In the genomic region with DNA sequence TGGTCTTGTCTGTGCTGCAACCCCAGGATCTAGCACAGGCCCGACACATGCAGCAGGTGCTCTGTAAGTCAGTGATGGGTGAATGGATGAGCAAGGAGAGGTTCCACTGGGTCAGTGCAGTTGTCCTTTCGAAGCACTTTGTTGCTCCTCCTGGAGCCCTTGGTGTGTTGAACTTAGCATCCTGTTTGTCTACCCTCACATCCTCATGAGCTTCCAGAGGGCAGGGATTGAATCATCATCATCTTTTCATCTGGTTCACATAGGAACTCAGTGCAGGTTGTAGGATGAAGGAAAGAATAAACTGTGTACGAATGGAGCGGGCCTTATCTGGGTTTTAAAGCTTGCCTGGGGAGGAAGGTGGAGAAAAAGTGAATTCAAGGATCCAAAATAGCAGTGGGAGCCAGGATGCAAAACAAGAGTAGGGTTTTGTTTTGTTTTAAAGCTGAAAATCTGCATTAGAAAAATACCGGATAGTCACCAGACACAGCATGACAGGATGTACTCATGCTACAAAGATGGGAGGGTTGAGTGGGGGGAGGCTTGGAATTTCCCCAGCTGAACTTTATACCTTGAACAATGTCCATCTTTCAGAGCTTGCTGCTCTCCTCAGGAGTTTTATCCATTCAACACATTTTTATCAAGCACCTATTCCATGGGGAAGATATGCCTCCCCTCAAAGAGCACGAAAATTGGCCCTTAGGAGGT, we compare ENCODE assay signal across 14 cellular contexts. TPM values are rescaled to one million over a fixed set of nuclear protein-coding genes. Genes with fewer than 3 reads are reported as not detected.
DNase-seq lines count a peak whose midpoint lies in the region; ATAC-seq and TF ChIP-seq lines count a peak whose summit lies in the region.
"Had no signal": no experiment of that assay in that cellular context is flagged by ENCODE, and none has a peak within 500 bp of the region (broad histone marks: within the 10 kb centered on the region; RNA-seq: fewer than 3 reads in every experiment).

No MANE protein-coding gene starts in this region.

- peaks cover 10% of the 10 kb centered on the region for H3K36me3 Mint-ChIP-seq in memory B cell

- in situ Hi-C loops in SK-MEL-5 (cut with HindIII; ENCODE audit: low pct_unique_long_range_greater_than_20kb, low sequenced_read_pairs) = no loop called here

- no peaks in the 10 kb centered on the region for H3K27me3 Mint-ChIP-seq in memory B cell

- H3K4me3 ChIP-seq in choroid plexus epithelial cell (ENCODE audit: low read depth, low read length) (no peak overlapping the region), coronary artery (no peak overlapping the region)
- H3K4me3 ChIP-seq: gastroesophageal sphincter, lung, Peyer's patch, psoas muscle had no signal

- H3K27ac Mint-ChIP-seq in memory B cell = peak overlapping the region; percentile 80

- H3K27ac ChIP-seq in coronary artery = no peak overlapping the region
- H3K27ac ChIP-seq: gastroesophageal sphincter, Peyer's patch, psoas muscle had no signal

- no peaks in the 10 kb centered on the region for H3K9me3 Mint-ChIP-seq in memory B cell

- DNase-seq in ELR (ENCODE audit: low read depth) (peak; percentile 67), SK-MEL-5 (ENCODE audit: low read depth, low spot score) (peak; percentile 77), choroid plexus epithelial cell (ENCODE audit: low read depth) (peak; percentile 78), memory B cell (ENCODE audit: low spot score in 2 of 2) (no peak), coronary artery (ENCODE audit: low spot score) (no peak), DMS153 treated with DMSO at 0.1 percent for 48 hours (lab: John Stamatoyannopoulos, UW; ENCODE audit: unreplicated experiment) (no peak), NCI-H1930 (lab: John Stamatoyannopoulos, UW) (no peak)
- DNase-seq: activated effector memory CD4-positive, alpha-beta T cell treated with Interleukin-2 at 50 U/mL for 16 hours; NCI-H446; Peyer's patch; psoas muscle; stimulated activated CD4-positive, alpha-beta T cell treated with anti-CD3 and anti-CD28 coated beads, Interleukin-4, amount 100 ng/mL, for 24 hours had no signal

- ATAC-seq in memory B cell (ENCODE audit: low read depth) = no peak
- ATAC-seq: gastroesophageal sphincter, psoas muscle had no signal

- TF ChIP-seq CTCF in choroid plexus epithelial cell (conservative IDR thresholded peaks at IDR 0.05; ENCODE audit: low read depth, low read length) (no peak), coronary artery (IDR thresholded peaks at IDR 0.05) (no peak)

- no peak overlapping the region for H3K4me3 Mint-ChIP-seq in memory B cell

- peaks cover 26% of the 10 kb centered on the region for H3K4me1 Mint-ChIP-seq in memory B cell

RNA-seq across cellular contexts. Expression of a gene that starts 55.8 kb away (rescaled TPM):
- 238 and 294 TPM in 2 replicates for total RNA-seq in SK-MEL-5 (2014; rRNA removed; shearing (Covaris generic))
- polyA plus RNA-seq in SK-MEL-5 (2015; cell fraction: cytosol; rRNA removed) = 277 and 486 TPM in 2 replicates
- polyA plus RNA-seq in SK-MEL-5 (2015; cell fraction: nucleus; rRNA removed) = 132 and 221 TPM in 2 replicates

RNA-seq across cellular contexts. Expression of a gene that starts 58.5 kb away (rescaled TPM):
- total RNA-seq in SK-MEL-5 (2014; rRNA removed; shearing (Covaris generic)) = 66.9 and 70.7 TPM in 2 replicates
- 59.7 and 70.1 TPM in 2 replicates for polyA plus RNA-seq in SK-MEL-5 (2015; cell fraction: cytosol; rRNA removed)
- polyA plus RNA-seq in SK-MEL-5 (2015; cell fraction: nucleus; rRNA removed) = 32.4 and 33.6 TPM in 2 replicates

Comparison
In these comparisons a context has a peak if more than half of its experiments do, and no peak if none do; other contexts are left out.
1. DNase-seq: peak in ELR (single experiment), SK-MEL-5 (single experiment) and choroid plexus epithelial cell (single experiment); none in memory B cell (0 of 2), coronary artery (single experiment), DMS153 treated with DMSO at 0.1 percent for 48 hours (single experiment) and NCI-H1930 (0 of 2).